Comparison of ENCODE assay signal across 22 cellular contexts in genomic region chr10:44064317-44064716, GRCh38.
DNase-seq lines count a peak whose midpoint lies in the region; ATAC-seq, FAIRE-seq and TF ChIP-seq lines count a peak whose summit lies in the region.
"Had no signal": no experiment of that assay in that cellular context is flagged by ENCODE, and none has a peak within 500 bp of the region (broad histone marks: within the 10 kb centered on the region; RNA-seq: fewer than 3 reads in every experiment).

No MANE protein-coding gene starts in this region.

- H4K8ac ChIP-seq in H9 (replicated peaks; ENCODE audit: insufficient read length, low read depth, low read length), result no peak overlapping the region

- H2AFZ ChIP-seq in H9 (ENCODE audit: low read length) (no peak overlapping the region), Karpas-422 (ENCODE audit: low read length) (no peak overlapping the region)
- H2AFZ ChIP-seq: GM23338 had no signal

- no peak overlapping the region for H3K4me3 ChIP-seq in esophagus muscularis mucosa
- no peak overlapping the region for H3K4me3 ChIP-seq in Karpas-422 (ENCODE audit: low read length)
- H3K4me3 ChIP-seq: A549, GM23338, HAP-1 had no signal

- no peak overlapping the region for H3K9ac ChIP-seq in H9 (ENCODE audit: extremely low read depth, insufficient read length, low read length)
- no peak overlapping the region for H3K9ac ChIP-seq in Karpas-422 (ENCODE audit: low read length)

- H4K91ac ChIP-seq in H9 (ENCODE audit: insufficient read length, low read depth, low read length), result no peak overlapping the region

- H3K4me2 ChIP-seq in H9 (ENCODE audit: insufficient read depth, insufficient read length, low read length), result no peak overlapping the region
- no peak overlapping the region for H3K4me2 ChIP-seq in Karpas-422 (ENCODE audit: low read depth, low read length, poor library complexity, severe bottlenecking)
- H3K4me2 ChIP-seq: A549, GM23338 had no signal

- no peak for DNase-seq in H9
- peak; percentile 83 for DNase-seq in esophagus muscularis mucosa (ENCODE audit: extremely low spot score)
- DNase-seq in activated CD4-positive, CD25-positive, alpha-beta regulatory T cell treated with anti-CD3 and anti-CD28 coated beads, Interleukin-2, amount 50 U/mL, for 72 hours, result no peak
- DNase-seq in Karpas-422, result no peak
- no peak for DNase-seq in frontal cortex (ENCODE audit: low spot score in 2 of 2)
- DNase-seq in superior temporal gyrus (ENCODE audit: extremely low spot score), result no peak
- DNase-seq: 8988T; ACHN; AML-193; C1 segment of cervical spinal cord; Calu3; CD4-positive, alpha-beta memory T cell; COR-L47; DMS53; DMS79 treated with DMSO at 0.1 percent for 48 hours; GF-D8 had no signal

- no peak for TF ChIP-seq EP300 in esophagus muscularis mucosa (IDR thresholded peaks at IDR 0.05)

- no peak overlapping the region for H2BK12ac ChIP-seq in H9 (ENCODE audit: insufficient read length, low read depth, low read length)

- H3K4ac ChIP-seq in H9 (ENCODE audit: low read depth, low read length), result no peak overlapping the region

- FAIRE-seq in frontal cortex (lab: Jason Lieb, UNC), result no peak
- FAIRE-seq: A549, GM12891, GM18507 had no signal

- H3K27me3 ChIP-seq in H9 (ENCODE audit: insufficient read depth, low read length) (no peaks in the 10 kb centered on the region), esophagus muscularis mucosa (no peaks in the 10 kb centered on the region), Karpas-422 (ENCODE audit: low read length) (no peaks in the 10 kb centered on the region)

- H3K9me3 ChIP-seq in H9 (ENCODE audit: control insufficient read depth, low read depth, low read length), result no peaks in the 10 kb centered on the region
- H3K9me3 ChIP-seq in esophagus muscularis mucosa, result no peaks in the 10 kb centered on the region
- no peaks in the 10 kb centered on the region for H3K9me3 ChIP-seq in Karpas-422 (ENCODE audit: low read length)
- H3K9me3 ChIP-seq: A549, HAP-1 had no signal

- H3K27ac Mint-ChIP-seq in H9, result no peak overlapping the region
- H3K27ac Mint-ChIP-seq in stimulated activated memory B cell treated with anti-CD40 and anti-IgM and Interleukin-4, amounts not matched to agents 10 μg/mL and 1 μg/mL and 100 μg/mL, for 72 hours, result no peak overlapping the region
- H3K27ac Mint-ChIP-seq: CD4-positive, alpha-beta memory T cell; GM23338 had no signal

- no peaks in the 10 kb centered on the region for H3K79me1 ChIP-seq in H9 (ENCODE audit: insufficient read depth, low read depth, low read length, poor library complexity, severe bottlenecking)

- TF ChIP-seq CTCF in H9 (conservative IDR thresholded peaks at IDR 0.05) (no peak), esophagus muscularis mucosa (IDR thresholded peaks at IDR 0.05) (no peak)

- intact Hi-C loops in esophagus muscularis mucosa (cut with DNase I), result no loop called here

- no peak overlapping the region for H3K23ac ChIP-seq in H9 (ENCODE audit: insufficient read length, low read depth, low read length)

- no peak overlapping the region for H3K56ac ChIP-seq in H9 (ENCODE audit: insufficient read length, low read depth, low read length)

- TF ChIP-seq POLR2A in esophagus muscularis mucosa (IDR thresholded peaks at IDR 0.05; ENCODE audit: low read depth), result no peak

- WGBS in H9 (ENCODE audit: extremely low coverage, insufficient read length, low lambda C conversion rate), result no CpG with 5 or more reads among the region's 8 CpGs
- WGBS in esophagus muscularis mucosa, result 85% methylated on average over 8 of the region's 8 CpGs

- no peak overlapping the region for H3T11ph ChIP-seq in H9 (ENCODE audit: low read length)

- H3K27me3 Mint-ChIP-seq in H9 (ENCODE audit: low read depth), result peaks cover 11% of the 10 kb centered on the region
- peaks cover 10% of the 10 kb centered on the region for H3K27me3 Mint-ChIP-seq in stimulated activated memory B cell treated with anti-CD40 and anti-IgM and Interleukin-4, amounts not matched to agents 10 μg/mL and 1 μg/mL and 100 μg/mL, for 72 hours

- no peaks in the 10 kb centered on the region; a peak in 1 of 7 replicates for H3K36me3 Mint-ChIP-seq in H9 (ENCODE audit: insufficient read depth in 1 of 3, low read depth in 3 of 3)
- H3K36me3 Mint-ChIP-seq in stimulated activated memory B cell treated with anti-CD40 and anti-IgM and Interleukin-4, amounts not matched to agents 10 μg/mL and 1 μg/mL and 100 μg/mL, for 72 hours, result no peaks in the 10 kb centered on the region
- H3K36me3 Mint-ChIP-seq: CD4-positive, alpha-beta memory T cell had no signal

- peak; percentile 20 for ATAC-seq in stimulated activated memory B cell treated with anti-CD40 and anti-IgM and Interleukin-4, amounts not matched to agents 10 μg/mL and 1 μg/mL and 100 μg/mL, for 72 hours
- ATAC-seq: A549, GM23338 had no signal

- H3K4me3 Mint-ChIP-seq in H9, result no peak overlapping the region
- no peak overlapping the region for H3K4me3 Mint-ChIP-seq in stimulated activated memory B cell treated with anti-CD40 and anti-IgM and Interleukin-4, amounts not matched to agents 10 μg/mL and 1 μg/mL and 100 μg/mL, for 72 hours
- H3K4me3 Mint-ChIP-seq: CD4-positive, alpha-beta memory T cell; GM23338 had no signal

- H2BK5ac ChIP-seq in H9 (ENCODE audit: insufficient read length, low read length), result no peak overlapping the region

- H4K20me1 ChIP-seq in H9 (ENCODE audit: control insufficient read depth, insufficient read depth, insufficient read length), result no peaks in the 10 kb centered on the region
- H4K20me1 ChIP-seq in Karpas-422 (ENCODE audit: insufficient read depth, low read depth, low read length), result no peaks in the 10 kb centered on the region

- H3K79me2 ChIP-seq in H9 (ENCODE audit: insufficient read depth, low read length) (no peaks in the 10 kb centered on the region), Karpas-422 (ENCODE audit: low read length) (no peaks in the 10 kb centered on the region)

- H3K14ac ChIP-seq in H9 (ENCODE audit: insufficient read depth, low read length), result no peak overlapping the region

- H3K9me2 ChIP-seq in Karpas-422 (replicated peaks; ENCODE audit: insufficient read depth, low read length), result no peaks in the 10 kb centered on the region

- H3K18ac ChIP-seq in H9 (ENCODE audit: insufficient read length, low read depth, low read length), result no peak overlapping the region

- no peak overlapping the region for H2BK20ac ChIP-seq in H9 (ENCODE audit: low read depth, low read length, poor library complexity, severe bottlenecking)

- H2AK5ac ChIP-seq in H9 (ENCODE audit: insufficient read length, low read length), result no peak overlapping the region

- no peak overlapping the region for H2BK15ac ChIP-seq in H9 (ENCODE audit: low read depth, low read length)

- no peaks in the 10 kb centered on the region; a peak in 1 of 5 replicates for H3K9me3 Mint-ChIP-seq in H9
- H3K9me3 Mint-ChIP-seq in stimulated activated memory B cell treated with anti-CD40 and anti-IgM and Interleukin-4, amounts not matched to agents 10 μg/mL and 1 μg/mL and 100 μg/mL, for 72 hours, result no peaks in the 10 kb centered on the region
- H3K9me3 Mint-ChIP-seq: GM23338 had no signal

- no peaks in the 10 kb centered on the region for H3K4me1 ChIP-seq in H9 (ENCODE audit: insufficient read depth, low read length)
- H3K4me1 ChIP-seq in esophagus muscularis mucosa, result peaks cover 13 to 49% (median 44%) of the 10 kb centered on the region in 4 donors
- peaks cover 5% of the 10 kb centered on the region for H3K4me1 ChIP-seq in Karpas-422 (ENCODE audit: low read length)
- H3K4me1 ChIP-seq: A549, HAP-1 had no signal

- H3K36me3 ChIP-seq in esophagus muscularis mucosa (no peaks in the 10 kb centered on the region), Karpas-422 (ENCODE audit: insufficient read depth, low read length) (no peaks in the 10 kb centered on the region)
- H3K36me3 ChIP-seq: HAP-1 had no signal

- H3K4me1 Mint-ChIP-seq in H9, result peaks cover 10 to 17% of the 10 kb centered on the region in 2 experiments
- no peaks in the 10 kb centered on the region for H3K4me1 Mint-ChIP-seq in stimulated activated memory B cell treated with anti-CD40 and anti-IgM and Interleukin-4, amounts not matched to agents 10 μg/mL and 1 μg/mL and 100 μg/mL, for 72 hours
- H3K4me1 Mint-ChIP-seq: CD4-positive, alpha-beta memory T cell; GM23338 had no signal

- H2BK120ac ChIP-seq in H9 (ENCODE audit: low read depth, low read length, poor library complexity, severe bottlenecking), result no peak overlapping the region

- peak overlapping the region; percentile 22 for H4K5ac ChIP-seq in H9 (ENCODE audit: insufficient read length, low read depth, low read length)

- H3K23me2 ChIP-seq in H9 (ENCODE audit: insufficient read length, low read depth, low read length, poor library complexity, severe bottlenecking), result no peaks in the 10 kb centered on the region

- H3K27ac ChIP-seq in H9 (ENCODE audit: insufficient read length, low read depth, low read length), result no peak overlapping the region
- H3K27ac ChIP-seq in esophagus muscularis mucosa (replicated peaks in 1 of 4), result no peak overlapping the region
- H3K27ac ChIP-seq in Karpas-422 (ENCODE audit: low read length), result no peak overlapping the region
- H3K27ac ChIP-seq: A549 had no signal
